Comparison of ENCODE assay signal across 1 cellular context in genomic region chr17:72121164-72122001, GRCh38.
TF ChIP-seq lines count a peak whose summit lies in the region.

No MANE protein-coding gene starts in this region.

TF ChIP-seq in HepG2, 621 proteins besides CTCF, POLR2A, EP300 and RAD21 (continued from another document and continues in another):
- TF ChIP-seq UBTF (CRISPR knock-in tag; IDR thresholded peaks at IDR 0.05): peak; percentile 89
- no peak for TF ChIP-seq YEATS2 (CRISPR knock-in tag; IDR thresholded peaks at IDR 0.05; ENCODE audit: borderline replicate concordance)
- TF ChIP-seq GATAD2A (CRISPR knock-in tag; IDR thresholded peaks at IDR 0.05): no peak
- peak; percentile 22; the same call in 1 of the 2 replicates for TF ChIP-seq NKX3-1 (CRISPR knock-in tag; IDR thresholded peaks at IDR 0.05)
- no peak for TF ChIP-seq GPBP1L1 (CRISPR knock-in tag; IDR thresholded peaks at IDR 0.05)
- TF ChIP-seq HOXA9 (CRISPR knock-in tag; IDR thresholded peaks at IDR 0.05; ENCODE audit: borderline replicate concordance): peak; percentile 66; the same call in 1 of the 2 replicates
- TF ChIP-seq ELF3 (CRISPR knock-in tag; IDR thresholded peaks at IDR 0.05): no peak; the same call in 1 of the 2 replicates
- no peak for TF ChIP-seq MTF2 (CRISPR knock-in tag; IDR thresholded peaks at IDR 0.05; ENCODE audit: borderline replicate concordance)
- TF ChIP-seq MAX (IDR thresholded peaks at IDR 0.05): peak; percentile 55
- no peak for TF ChIP-seq ZNF143 (CRISPR knock-in tag; IDR thresholded peaks at IDR 0.05)
- TF ChIP-seq GTF2F1 (IDR thresholded peaks at IDR 0.05; ENCODE audit: low read length): no peak
- peak; percentile 20; the same call in 1 of the 2 replicates for TF ChIP-seq MLLT10 (CRISPR knock-in tag; IDR thresholded peaks at IDR 0.05)
- no peak for TF ChIP-seq ZNF629 (CRISPR knock-in tag; conservative IDR thresholded peaks at IDR 0.05)
- no peak for TF ChIP-seq MEF2D (CRISPR knock-in tag; IDR thresholded peaks at IDR 0.05)
- TF ChIP-seq KDM6A (CRISPR knock-in tag; IDR thresholded peaks at IDR 0.05; ENCODE audit: low read depth): 0 out of 2 replicates have a peak, but pooled peaks have one; percentile 10
- TF ChIP-seq, protein P1, sequence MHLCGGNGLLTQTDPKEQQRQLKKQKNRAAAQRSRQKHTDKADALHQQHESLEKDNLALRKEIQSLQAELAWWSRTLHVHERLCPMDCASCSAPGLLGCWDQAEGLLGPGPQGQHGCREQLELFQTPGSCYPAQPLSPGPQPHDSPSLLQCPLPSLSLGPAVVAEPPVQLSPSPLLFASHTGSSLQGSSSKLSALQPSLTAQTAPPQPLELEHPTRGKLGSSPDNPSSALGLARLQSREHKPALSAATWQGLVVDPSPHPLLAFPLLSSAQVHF (CRISPR knock-in tag; IDR thresholded peaks at IDR 0.05): no peak
- TF ChIP-seq ZNF10 (CRISPR knock-in tag; IDR thresholded peaks at IDR 0.05; ENCODE audit: borderline replicate concordance, low read depth): no peak
- peak; percentile 32 for TF ChIP-seq POLR2AphosphoS5 (IDR thresholded peaks at IDR 0.05; ENCODE audit: low read depth, low read length)
- TF ChIP-seq TGIF2 (CRISPR knock-in tag; IDR thresholded peaks at IDR 0.05): 0 out of 2 replicates have a peak, but pooled peaks have one; percentile 23
- peak; percentile 67; the same call in 1 of the 2 replicates for TF ChIP-seq KDM5A (IDR thresholded peaks at IDR 0.05; ENCODE audit: borderline replicate concordance, low read length)
- TF ChIP-seq POGK (CRISPR knock-in tag; conservative IDR thresholded peaks at IDR 0.05): peak; percentile 22
- TF ChIP-seq ZNF775 (CRISPR knock-in tag; IDR thresholded peaks at IDR 0.05; ENCODE audit: borderline replicate concordance): peak; percentile 61; the same call in 1 of the 2 replicates
- TF ChIP-seq NFIB (CRISPR knock-in tag; IDR thresholded peaks at IDR 0.05; ENCODE audit: borderline replicate concordance): no peak
- peak; percentile 15; the same call in 1 of the 2 replicates for TF ChIP-seq PHF20 (CRISPR knock-in tag; IDR thresholded peaks at IDR 0.05)
- TF ChIP-seq KDM2A (CRISPR knock-in tag; IDR thresholded peaks at IDR 0.05; ENCODE audit: borderline replicate concordance, low read depth): peak; percentile 68; the same call in 1 of the 2 replicates
- no peak; the same call in 1 of the 2 replicates for TF ChIP-seq ZNF468 (CRISPR knock-in tag; IDR thresholded peaks at IDR 0.05)
- TF ChIP-seq ZNF619 (CRISPR knock-in tag; IDR thresholded peaks at IDR 0.05): no peak
- TF ChIP-seq, protein P2, sequence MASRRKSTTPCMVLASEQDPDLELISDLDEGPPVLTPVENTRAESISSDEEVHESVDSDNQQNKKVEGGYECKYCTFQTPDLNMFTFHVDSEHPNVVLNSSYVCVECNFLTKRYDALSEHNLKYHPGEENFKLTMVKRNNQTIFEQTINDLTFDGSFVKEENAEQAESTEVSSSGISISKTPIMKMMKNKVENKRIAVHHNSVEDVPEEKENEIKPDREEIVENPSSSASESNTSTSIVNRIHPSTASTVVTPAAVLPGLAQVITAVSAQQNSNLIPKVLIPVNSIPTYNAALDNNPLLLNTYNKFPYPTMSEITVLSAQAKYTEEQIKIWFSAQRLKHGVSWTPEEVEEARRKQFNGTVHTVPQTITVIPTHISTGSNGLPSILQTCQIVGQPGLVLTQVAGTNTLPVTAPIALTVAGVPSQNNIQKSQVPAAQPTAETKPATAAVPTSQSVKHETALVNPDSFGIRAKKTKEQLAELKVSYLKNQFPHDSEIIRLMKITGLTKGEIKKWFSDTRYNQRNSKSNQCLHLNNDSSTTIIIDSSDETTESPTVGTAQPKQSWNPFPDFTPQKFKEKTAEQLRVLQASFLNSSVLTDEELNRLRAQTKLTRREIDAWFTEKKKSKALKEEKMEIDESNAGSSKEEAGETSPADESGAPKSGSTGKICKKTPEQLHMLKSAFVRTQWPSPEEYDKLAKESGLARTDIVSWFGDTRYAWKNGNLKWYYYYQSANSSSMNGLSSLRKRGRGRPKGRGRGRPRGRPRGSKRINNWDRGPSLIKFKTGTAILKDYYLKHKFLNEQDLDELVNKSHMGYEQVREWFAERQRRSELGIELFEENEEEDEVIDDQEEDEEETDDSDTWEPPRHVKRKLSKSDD (CRISPR knock-in tag; IDR thresholded peaks at IDR 0.05; ENCODE audit: low read depth): no peak; the same call in 1 of the 2 replicates
- TF ChIP-seq NFE2 (CRISPR knock-in tag; IDR thresholded peaks at IDR 0.05): no peak
- TF ChIP-seq SUZ12 (IDR thresholded peaks at IDR 0.05; ENCODE audit: low read depth, low read length): no peak
- no peak for TF ChIP-seq TOPORS (CRISPR knock-in tag; IDR thresholded peaks at IDR 0.05)
- TF ChIP-seq TBP (CRISPR knock-in tag; IDR thresholded peaks at IDR 0.05): 0 out of 2 replicates have a peak, but pooled peaks have one; percentile 26
- no peak for TF ChIP-seq ERF (CRISPR knock-in tag; IDR thresholded peaks at IDR 0.05)
- TF ChIP-seq NAIF1 (CRISPR knock-in tag; IDR thresholded peaks at IDR 0.05; ENCODE audit: borderline replicate concordance): no peak; the same call in 1 of the 2 replicates
- TF ChIP-seq, protein P3, sequence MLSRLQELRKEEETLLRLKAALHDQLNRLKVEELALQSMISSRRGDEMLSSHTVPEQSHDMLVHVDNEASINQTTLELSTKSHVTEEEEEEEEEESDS (CRISPR knock-in tag; IDR thresholded peaks at IDR 0.05; ENCODE audit: borderline replicate concordance): 0 out of 2 replicates have a peak, but pooled peaks have one; percentile 26
- TF ChIP-seq ZKSCAN5 (CRISPR knock-in tag; IDR thresholded peaks at IDR 0.05): no peak
- TF ChIP-seq LBX2 (CRISPR knock-in tag; IDR thresholded peaks at IDR 0.05; ENCODE audit: borderline replicate concordance): peak; percentile 85
- no peak for TF ChIP-seq YY1 (IDR thresholded peaks at IDR 0.05; ENCODE audit: insufficient read depth, insufficient replicate concordance, low read depth, low read length)
- no peak for TF ChIP-seq MBNL3 (CRISPR knock-in tag; conservative IDR thresholded peaks at IDR 0.05)
- no peak for TF ChIP-seq ZFP36 (IDR thresholded peaks at IDR 0.05; ENCODE audit: borderline replicate concordance, low read depth, low read length, partially characterized antibody)
- peak; percentile 90; the same call in 1 of the 2 replicates for TF ChIP-seq HDAC6 (IDR thresholded peaks at IDR 0.05; ENCODE audit: low read depth, low read length)
- TF ChIP-seq ZSCAN22 (CRISPR knock-in tag; IDR thresholded peaks at IDR 0.05): peak; percentile 72
- TF ChIP-seq, protein P4, sequence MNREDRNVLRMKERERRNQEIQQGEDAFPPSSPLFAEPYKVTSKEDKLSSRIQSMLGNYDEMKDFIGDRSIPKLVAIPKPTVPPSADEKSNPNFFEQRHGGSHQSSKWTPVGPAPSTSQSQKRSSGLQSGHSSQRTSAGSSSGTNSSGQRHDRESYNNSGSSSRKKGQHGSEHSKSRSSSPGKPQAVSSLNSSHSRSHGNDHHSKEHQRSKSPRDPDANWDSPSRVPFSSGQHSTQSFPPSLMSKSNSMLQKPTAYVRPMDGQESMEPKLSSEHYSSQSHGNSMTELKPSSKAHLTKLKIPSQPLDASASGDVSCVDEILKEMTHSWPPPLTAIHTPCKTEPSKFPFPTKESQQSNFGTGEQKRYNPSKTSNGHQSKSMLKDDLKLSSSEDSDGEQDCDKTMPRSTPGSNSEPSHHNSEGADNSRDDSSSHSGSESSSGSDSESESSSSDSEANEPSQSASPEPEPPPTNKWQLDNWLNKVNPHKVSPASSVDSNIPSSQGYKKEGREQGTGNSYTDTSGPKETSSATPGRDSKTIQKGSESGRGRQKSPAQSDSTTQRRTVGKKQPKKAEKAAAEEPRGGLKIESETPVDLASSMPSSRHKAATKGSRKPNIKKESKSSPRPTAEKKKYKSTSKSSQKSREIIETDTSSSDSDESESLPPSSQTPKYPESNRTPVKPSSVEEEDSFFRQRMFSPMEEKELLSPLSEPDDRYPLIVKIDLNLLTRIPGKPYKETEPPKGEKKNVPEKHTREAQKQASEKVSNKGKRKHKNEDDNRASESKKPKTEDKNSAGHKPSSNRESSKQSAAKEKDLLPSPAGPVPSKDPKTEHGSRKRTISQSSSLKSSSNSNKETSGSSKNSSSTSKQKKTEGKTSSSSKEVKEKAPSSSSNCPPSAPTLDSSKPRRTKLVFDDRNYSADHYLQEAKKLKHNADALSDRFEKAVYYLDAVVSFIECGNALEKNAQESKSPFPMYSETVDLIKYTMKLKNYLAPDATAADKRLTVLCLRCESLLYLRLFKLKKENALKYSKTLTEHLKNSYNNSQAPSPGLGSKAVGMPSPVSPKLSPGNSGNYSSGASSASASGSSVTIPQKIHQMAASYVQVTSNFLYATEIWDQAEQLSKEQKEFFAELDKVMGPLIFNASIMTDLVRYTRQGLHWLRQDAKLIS (CRISPR knock-in tag; IDR thresholded peaks at IDR 0.05): peak; percentile 96
- TF ChIP-seq FOXM1 (CRISPR knock-in tag; IDR thresholded peaks at IDR 0.05): no peak
- TF ChIP-seq, protein P5, sequence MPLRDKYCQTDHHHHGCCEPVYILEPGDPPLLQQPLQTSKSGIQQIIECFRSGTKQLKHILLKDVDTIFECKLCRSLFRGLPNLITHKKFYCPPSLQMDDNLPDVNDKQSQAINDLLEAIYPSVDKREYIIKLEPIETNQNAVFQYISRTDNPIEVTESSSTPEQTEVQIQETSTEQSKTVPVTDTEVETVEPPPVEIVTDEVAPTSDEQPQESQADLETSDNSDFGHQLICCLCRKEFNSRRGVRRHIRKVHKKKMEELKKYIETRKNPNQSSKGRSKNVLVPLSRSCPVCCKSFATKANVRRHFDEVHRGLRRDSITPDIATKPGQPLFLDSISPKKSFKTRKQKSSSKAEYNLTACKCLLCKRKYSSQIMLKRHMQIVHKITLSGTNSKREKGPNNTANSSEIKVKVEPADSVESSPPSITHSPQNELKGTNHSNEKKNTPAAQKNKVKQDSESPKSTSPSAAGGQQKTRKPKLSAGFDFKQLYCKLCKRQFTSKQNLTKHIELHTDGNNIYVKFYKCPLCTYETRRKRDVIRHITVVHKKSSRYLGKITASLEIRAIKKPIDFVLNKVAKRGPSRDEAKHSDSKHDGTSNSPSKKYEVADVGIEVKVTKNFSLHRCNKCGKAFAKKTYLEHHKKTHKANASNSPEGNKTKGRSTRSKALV (CRISPR knock-in tag; IDR thresholded peaks at IDR 0.05): 0 out of 2 replicates have a peak, but pooled peaks have one; percentile 19
- TF ChIP-seq ZEB1 (IDR thresholded peaks at IDR 0.05; ENCODE audit: insufficient replicate concordance, low read depth): no peak
- no peak for TF ChIP-seq ESRRA (CRISPR knock-in tag; IDR thresholded peaks at IDR 0.05; ENCODE audit: low read depth)
